ENCODE assay signal across 8 cellular contexts in genomic region chr15:63093486-63094205, GRCh38. TPM values are rescaled to one million over a fixed set of nuclear protein-coding genes. Genes with fewer than 3 reads are reported as not detected.
DNase-seq lines count a peak whose midpoint lies in the region; ATAC-seq, FAIRE-seq and TF ChIP-seq lines count a peak whose summit lies in the region.

No MANE protein-coding gene starts in this region.

- H2AFZ ChIP-seq in H9 (ENCODE audit: low read length): no peak overlapping the region

- no peak overlapping the region for H3T11ph ChIP-seq in H9 (ENCODE audit: low read length)

- no peak overlapping the region for H3K18ac ChIP-seq in H9 (ENCODE audit: insufficient read length, low read depth, low read length)

- no peak overlapping the region for H2BK12ac ChIP-seq in H9 (ENCODE audit: insufficient read length, low read depth, low read length)

- H3K27ac ChIP-seq in H9 (ENCODE audit: insufficient read length, low read depth, low read length): no peak overlapping the region

- H3K23ac ChIP-seq in H9 (ENCODE audit: insufficient read length, low read depth, low read length): no peak overlapping the region

- H3K4ac ChIP-seq in H9 (ENCODE audit: low read depth, low read length): no peak overlapping the region

- no peak overlapping the region for H3K4me3 ChIP-seq in bronchial epithelial cell (ENCODE audit: low read depth, low read length)

- H4K5ac ChIP-seq in H9 (ENCODE audit: insufficient read length, low read depth, low read length): no peak overlapping the region

- no peak overlapping the region for H3K4me3 Mint-ChIP-seq in H9
- H3K4me3 Mint-ChIP-seq in activated B cell treated with CpG ODN at 0.5 μM for 24 hours: no peak overlapping the region

- no peak overlapping the region for H4K91ac ChIP-seq in H9 (ENCODE audit: insufficient read length, low read depth, low read length)

- H3K27ac Mint-ChIP-seq in H9 (peak overlapping the region in 1 of 3 experiments; percentile 58; a peak in 1 of 7 replicates), activated B cell treated with CpG ODN at 0.5 μM for 24 hours (no peak overlapping the region)

- H2AK5ac ChIP-seq in H9 (ENCODE audit: insufficient read length, low read length): no peak overlapping the region

- FAIRE-seq in bronchial epithelial cell (lab: Jason Lieb, UNC): no peak

- H4K8ac ChIP-seq in H9 (replicated peaks; ENCODE audit: insufficient read length, low read depth, low read length): no peak overlapping the region

- no peaks in the 10 kb centered on the region for H3K79me1 ChIP-seq in H9 (ENCODE audit: insufficient read depth, low read depth, low read length, poor library complexity, severe bottlenecking)

- no peak overlapping the region for H2BK20ac ChIP-seq in H9 (ENCODE audit: low read depth, low read length, poor library complexity, severe bottlenecking)

- H3K36me3 Mint-ChIP-seq in H9 (ENCODE audit: insufficient read depth in 1 of 3, low read depth in 3 of 3) (peaks cover 0 to 12% (median 0%) of the 10 kb centered on the region in 3 experiments; a peak in 3 of 7 replicates), activated B cell treated with CpG ODN at 0.5 μM for 24 hours (ENCODE audit: low read depth) (no peaks in the 10 kb centered on the region)

- no peak overlapping the region for H3K4me2 ChIP-seq in H9 (ENCODE audit: insufficient read depth, insufficient read length, low read length)

- no CpG with 5 or more reads among the region's 6 CpGs for WGBS in H9 (ENCODE audit: extremely low coverage, insufficient read length, low lambda C conversion rate)

- H3K79me2 ChIP-seq in H9 (ENCODE audit: insufficient read depth, low read length): no peaks in the 10 kb centered on the region

- POLR2A ChIA-PET in activated B cell treated with CpG ODN at 0.5 μM for 24 hours (lab: Charles Lee): no interaction called here

- DNase-seq in C1 segment of cervical spinal cord (lab: John Stamatoyannopoulos, UW): peak in 13 of 14 donors; percentile 8 to 76 (median 49)
- DNase-seq in H9: peak; percentile 91
- DNase-seq in NCI-H345 (lab: John Stamatoyannopoulos, UW): peak; percentile 69
- peak; percentile 30 for DNase-seq in activated B cell treated with CpG ODN at 0.5 μM for 24 hours
- peak; percentile 64 for DNase-seq in bronchial epithelial cell (ENCODE audit: low read depth)
- DNase-seq in kidney glomerular epithelial cell (lab: John Stamatoyannopoulos, UW): peak; percentile 73
- peak; percentile 65 to 72 for DNase-seq in stimulated activated CD4-positive, alpha-beta T cell treated with anti-CD3 and anti-CD28 coated beads, Interleukin-2, amount 100 ng/mL, for 48 hours

- H3K9me3 Mint-ChIP-seq in H9 (peaks cover 8 to 10% of the 10 kb centered on the region in 2 experiments; a peak in 4 of 5 replicates), activated B cell treated with CpG ODN at 0.5 μM for 24 hours (no peaks in the 10 kb centered on the region)

- no peak overlapping the region for H2BK120ac ChIP-seq in H9 (ENCODE audit: low read depth, low read length, poor library complexity, severe bottlenecking)

- peaks cover 31% of the 10 kb centered on the region in 2 experiments for H3K4me1 Mint-ChIP-seq in H9
- H3K4me1 Mint-ChIP-seq in activated B cell treated with CpG ODN at 0.5 μM for 24 hours: peaks cover 4% of the 10 kb centered on the region

- TF ChIP-seq CTCF in H9 (conservative IDR thresholded peaks at IDR 0.05): peak; percentile 90
- TF ChIP-seq CTCF in activated B cell treated with CpG ODN at 0.5 μM for 24 hours (IDR thresholded peaks at IDR 0.05): peak; percentile 34
- peak; percentile 95 for TF ChIP-seq CTCF in bronchial epithelial cell (IDR thresholded peaks at IDR 0.05; ENCODE audit: insufficient read depth, low read length, severe bottlenecking)

- intact Hi-C loops in activated B cell treated with CpG ODN at 0.5 μM for 24 hours (cut with micrococcal nuclease): loop anchor here (1.0 kb wide), 1 partner anchor 45 kb away; no protein-coding TSS in a partner anchor

- H3K36me3 ChIP-seq in bronchial epithelial cell (ENCODE audit: control insufficient read depth, insufficient read depth, low read length): no peaks in the 10 kb centered on the region

- no peaks in the 10 kb centered on the region for H4K20me1 ChIP-seq in H9 (ENCODE audit: control insufficient read depth, insufficient read depth, insufficient read length)

- H3K27me3 ChIP-seq in H9 (ENCODE audit: insufficient read depth, low read length): no peaks in the 10 kb centered on the region
- no peaks in the 10 kb centered on the region for H3K27me3 ChIP-seq in bronchial epithelial cell (ENCODE audit: control insufficient read depth, insufficient read depth, low read length)

- ATAC-seq in activated B cell treated with CpG ODN at 0.5 μM for 24 hours (ENCODE audit: low read depth) (peak; percentile 75), HG03442 (IDR thresholded peaks at IDR 0.05; ENCODE audit: unreplicated experiment) (no peak)

- CTCF ChIA-PET in activated B cell treated with CpG ODN at 0.5 μM for 24 hours (lab: Charles Lee): interaction anchor here (1.1 to 4.3 kb wide), 4 partner anchors 46 to 351 kb away, joined by 3 to 37 read pairs (median 4); no protein-coding TSS in a partner anchor

- H3K56ac ChIP-seq in H9 (ENCODE audit: insufficient read length, low read depth, low read length): no peak overlapping the region

- H3K14ac ChIP-seq in H9 (ENCODE audit: insufficient read depth, low read length): no peak overlapping the region

- H3K27me3 Mint-ChIP-seq in H9 (ENCODE audit: low read depth) (no peaks in the 10 kb centered on the region), activated B cell treated with CpG ODN at 0.5 μM for 24 hours (no peaks in the 10 kb centered on the region)

- no peak overlapping the region for H3K9ac ChIP-seq in H9 (ENCODE audit: extremely low read depth, insufficient read length, low read length)

- no peak overlapping the region for H2BK5ac ChIP-seq in H9 (ENCODE audit: insufficient read length, low read length)

- peaks cover 11% of the 10 kb centered on the region; the same call in 1 of the 2 replicates for H3K4me1 ChIP-seq in H9 (ENCODE audit: insufficient read depth, low read length)

- H3K9me3 ChIP-seq in H9 (ENCODE audit: control insufficient read depth, low read depth, low read length): no peaks in the 10 kb centered on the region

- no peak overlapping the region for H2BK15ac ChIP-seq in H9 (ENCODE audit: low read depth, low read length)

- no peaks in the 10 kb centered on the region for H3K23me2 ChIP-seq in H9 (ENCODE audit: insufficient read length, low read depth, low read length, poor library complexity, severe bottlenecking)

RNA-seq across cellular contexts. Expression of gene LACTB, which starts 28.0 kb away (rescaled TPM):
- 10.3 and 10.6 TPM in 2 replicates for total RNA-seq in H9 (2021)
- total RNA-seq in activated B cell treated with CpG ODN at 0.5 μM for 24 hours: 26.0 and 28.1 TPM in 2 replicates
- total RNA-seq in bronchial epithelial cell: 14.5 and 15.5 TPM in 2 replicates

RNA-seq across cellular contexts. Expression of gene TPM1, which starts 51.1 kb away (rescaled TPM):
- 731 and 748 TPM in 2 replicates for total RNA-seq in H9 (2021)
- total RNA-seq in activated B cell treated with CpG ODN at 0.5 μM for 24 hours: 7.8 TPM in 2 replicates
- 111 and 190 TPM in 2 replicates for total RNA-seq in bronchial epithelial cell

Comparison
In these comparisons a context has a peak if more than half of its experiments do, and no peak if none do; other contexts are left out.
1. DNase-seq: peak in every context shown above with its lines; median percentile 91 in H9; 73 in kidney glomerular epithelial cell; 69 in NCI-H345; 68 in stimulated activated CD4-positive, alpha-beta T cell treated with anti-CD3 and anti-CD28 coated beads, Interleukin-2, amount 100 ng/mL, for 48 hours; 64 in bronchial epithelial cell; 49 in C1 segment of cervical spinal cord; 30 in activated B cell treated with CpG ODN at 0.5 μM for 24 hours.
2. CTCF ChIP-seq: peak in every context shown above with its lines; median percentile 95 in bronchial epithelial cell; 90 in H9; 34 in activated B cell treated with CpG ODN at 0.5 μM for 24 hours.
3. RNA of gene TPM1, which starts 51.1 kb away (total RNA-seq): 731 to 748 TPM in H9 and 111 to 190 TPM in bronchial epithelial cell; 7.8 TPM in activated B cell treated with CpG ODN at 0.5 μM for 24 hours; every median in the first group is over 10 times any median in the second.